ENCODE assay signal across 8 cellular contexts in genomic region chr1:84301759-84302380, GRCh38. TPM values are rescaled to one million over a fixed set of nuclear protein-coding genes. Genes with fewer than 3 reads are reported as not detected.
DNase-seq lines count a peak whose midpoint lies in the region; ATAC-seq and TF ChIP-seq lines count a peak whose summit lies in the region.

No MANE protein-coding gene starts in this region.

- ATAC-seq in naive B cell (ENCODE audit: low read depth in 2 of 2) (no peak), GM21360 (IDR thresholded peaks at IDR 0.05; ENCODE audit: unreplicated experiment) (no peak), HG03565 (IDR thresholded peaks at IDR 0.05; ENCODE audit: unreplicated experiment) (no peak), GM19467 (IDR thresholded peaks at IDR 0.05; ENCODE audit: unreplicated experiment) (no peak)

- peak overlapping the region in 1 of 6 donors; percentile 12 for H3K27ac Mint-ChIP-seq in naive B cell

- DNase-seq in A673 (ENCODE audit: low spot score) (peak; percentile 17), HL-60 (ENCODE audit: low read depth in 1 of 2, low spot score in 1 of 2) (no peak), astrocyte of the cerebellum (ENCODE audit: low read depth) (no peak), naive B cell (no peak)
- no peak for DNase-seq in stimulated activated CD4-positive, alpha-beta T cell treated with anti-CD3 and anti-CD28 coated beads, Interleukin-4, amount 100 ng/mL, for 4 hours

- H3K9me3 ChIP-seq in A673 (ENCODE audit: low read depth, low read length, poor library complexity, severe bottlenecking), result no peaks in the 10 kb centered on the region

- in situ Hi-C loops in astrocyte of the cerebellum (cut with HindIII; ENCODE audit: low sequenced_read_pairs), result no loop called here

- H3K9me3 Mint-ChIP-seq in naive B cell, result peaks cover 0 to 3% (median 1%) of the 10 kb centered on the region in 7 donors

- no peaks in the 10 kb centered on the region for H3K36me3 ChIP-seq in A673 (ENCODE audit: insufficient read depth, low read length, poor library complexity, severe bottlenecking)

- H3K4me3 ChIP-seq in A673 (ENCODE audit: low read depth, low read length, poor library complexity, severe bottlenecking), result peak overlapping the region; percentile 32
- H3K4me3 ChIP-seq in HL-60 (replicated peaks; ENCODE audit: insufficient read depth, low read length), result peak overlapping the region; percentile 33
- peak overlapping the region; percentile 32 for H3K4me3 ChIP-seq in astrocyte of the cerebellum (ENCODE audit: low read depth, low read length)

- H3K4me1 ChIP-seq in A673 (ENCODE audit: insufficient read depth, low read length, poor library complexity, severe bottlenecking), result peaks cover 32% of the 10 kb centered on the region

- TF ChIP-seq CTCF in A673 (conservative IDR thresholded peaks at IDR 0.05; ENCODE audit: low read depth, low read length) (no peak), HL-60 (IDR thresholded peaks at IDR 0.05; ENCODE audit: insufficient read depth, low read length) (no peak), astrocyte of the cerebellum (IDR thresholded peaks at IDR 0.05; ENCODE audit: low read depth, low read length, missing control alignments) (no peak)

- POLR2A ChIA-PET in A673 (lab: Charles Lee; ENCODE audit: low non-redundant PET), result no interaction called here

- H3K27me3 Mint-ChIP-seq in naive B cell, result no peaks in the 10 kb centered on the region

- TSS peak; percentile 7 for BruUV-seq in A673 (replicated peaks; lab: Mats Ljungman, UMichigan)

- H3K27me3 ChIP-seq in A673 (replicated peaks; ENCODE audit: insufficient read depth, low read depth, low read length, poor library complexity), result no peaks in the 10 kb centered on the region
- H3K27me3 ChIP-seq in HL-60 (ENCODE audit: insufficient read depth, poor library complexity, severe bottlenecking), result no peaks in the 10 kb centered on the region

- CTCF ChIA-PET in A673 (lab: Charles Lee), result no interaction called here

- intact Hi-C loops in A673 (cut with micrococcal nuclease; ENCODE audit: unreplicated experiment), result loop anchor here (5.0 kb wide), 1 partner anchor 160 kb away; the partner anchor contains the start of gene PRKACB

- H3K27ac ChIP-seq in A673 (ENCODE audit: low read depth, low read length, poor library complexity, severe bottlenecking), result peak overlapping the region; percentile 74
- peak overlapping the region; percentile 95 for H3K27ac ChIP-seq in HL-60 (replicated peaks)

- H3K4me3 Mint-ChIP-seq in naive B cell, result peak overlapping the region; percentile 69 to 90 (median 83)

- peaks cover 27 to 34% (median 31%) of the 10 kb centered on the region in 3 donors for H3K4me1 Mint-ChIP-seq in naive B cell

- H3K36me3 Mint-ChIP-seq in naive B cell, result no peaks in the 10 kb centered on the region

RNA-seq across cellular contexts. Expression of gene SAMD13, which starts 0.4 kb away (rescaled TPM):
- total RNA-seq in A673 (2021), result 1.2 and 1.6 TPM in 2 replicates
- under 1 TPM in 3 of 6 donors, not detected in 3; 0.53 to 0.70 (median 0.55) TPM for polyA plus RNA-seq in naive B cell (ENCODE audit: low read depth in 6 of 6)
